1 cellular context compared by ENCODE assay signal in genomic region chr2:227313310-227313709, GRCh38.
A peak's percentile ranks its signal among the peaks of the same experiment; 100 is the strongest.
TF ChIP-seq lines count a peak whose summit lies in the region.

No MANE protein-coding gene starts in this region.

TF ChIP-seq in HepG2, 621 proteins besides CTCF, POLR2A, EP300 and RAD21:
- TF ChIP-seq CREM (IDR thresholded peaks at IDR 0.05) (peak; percentile 21; the same call in 1 of the 2 replicates), CREM (CRISPR knock-in tag; IDR thresholded peaks at IDR 0.05) (no peak), TCF7L2 (IDR thresholded peaks at IDR 0.05; ENCODE audit: low read depth, low read length) (peak; percentile 68; the same call in 1 of the 2 replicates), TCF7 (IDR thresholded peaks at IDR 0.05; ENCODE audit: low read depth) (peak; percentile 68), TFDP2 (CRISPR knock-in tag; IDR thresholded peaks at IDR 0.05) (no peak), SOX13 (IDR thresholded peaks at IDR 0.05) (no peak), SOX13 (CRISPR knock-in tag; conservative IDR thresholded peaks at IDR 0.05 in 1 of 2, IDR thresholded peaks at IDR 0.05 in 1 of 2) (peak in 1 of 2 experiments; percentile 76; a peak in 2 of 4 replicates), NCOR1 (IDR thresholded peaks at IDR 0.05; ENCODE audit: borderline replicate concordance, low read length) (peak; percentile 38; the same call in 1 of the 2 replicates), ATAD3A (CRISPR knock-in tag; IDR thresholded peaks at IDR 0.05) (no peak), LCORL (IDR thresholded peaks at IDR 0.05) (no peak), LCORL (CRISPR knock-in tag; IDR thresholded peaks at IDR 0.05) (peak; percentile 25; the same call in 1 of the 2 replicates), SOX5 (CRISPR knock-in tag; IDR thresholded peaks at IDR 0.05; ENCODE audit: borderline replicate concordance) (peak; percentile 21; the same call in 1 of the 2 replicates), RBM22 (optimal IDR thresholded peaks at IDR 0.05; ENCODE audit: low read length) (no peak), MAX (IDR thresholded peaks at IDR 0.05) (peak; percentile 23; the same call in 1 of the 2 replicates)
- TF ChIP-seq, protein P1, sequence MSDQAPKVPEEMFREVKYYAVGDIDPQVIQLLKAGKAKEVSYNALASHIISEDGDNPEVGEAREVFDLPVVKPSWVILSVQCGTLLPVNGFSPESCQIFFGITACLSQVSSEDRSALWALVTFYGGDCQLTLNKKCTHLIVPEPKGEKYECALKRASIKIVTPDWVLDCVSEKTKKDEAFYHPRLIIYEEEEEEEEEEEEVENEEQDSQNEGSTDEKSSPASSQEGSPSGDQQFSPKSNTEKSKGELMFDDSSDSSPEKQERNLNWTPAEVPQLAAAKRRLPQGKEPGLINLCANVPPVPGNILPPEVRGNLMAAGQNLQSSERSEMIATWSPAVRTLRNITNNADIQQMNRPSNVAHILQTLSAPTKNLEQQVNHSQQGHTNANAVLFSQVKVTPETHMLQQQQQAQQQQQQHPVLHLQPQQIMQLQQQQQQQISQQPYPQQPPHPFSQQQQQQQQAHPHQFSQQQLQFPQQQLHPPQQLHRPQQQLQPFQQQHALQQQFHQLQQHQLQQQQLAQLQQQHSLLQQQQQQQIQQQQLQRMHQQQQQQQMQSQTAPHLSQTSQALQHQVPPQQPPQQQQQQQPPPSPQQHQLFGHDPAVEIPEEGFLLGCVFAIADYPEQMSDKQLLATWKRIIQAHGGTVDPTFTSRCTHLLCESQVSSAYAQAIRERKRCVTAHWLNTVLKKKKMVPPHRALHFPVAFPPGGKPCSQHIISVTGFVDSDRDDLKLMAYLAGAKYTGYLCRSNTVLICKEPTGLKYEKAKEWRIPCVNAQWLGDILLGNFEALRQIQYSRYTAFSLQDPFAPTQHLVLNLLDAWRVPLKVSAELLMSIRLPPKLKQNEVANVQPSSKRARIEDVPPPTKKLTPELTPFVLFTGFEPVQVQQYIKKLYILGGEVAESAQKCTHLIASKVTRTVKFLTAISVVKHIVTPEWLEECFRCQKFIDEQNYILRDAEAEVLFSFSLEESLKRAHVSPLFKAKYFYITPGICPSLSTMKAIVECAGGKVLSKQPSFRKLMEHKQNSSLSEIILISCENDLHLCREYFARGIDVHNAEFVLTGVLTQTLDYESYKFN (CRISPR knock-in tag; conservative IDR thresholded peaks at IDR 0.05): peak; percentile 12; the same call in 1 of the 2 replicates
- TF ChIP-seq, protein P2, sequence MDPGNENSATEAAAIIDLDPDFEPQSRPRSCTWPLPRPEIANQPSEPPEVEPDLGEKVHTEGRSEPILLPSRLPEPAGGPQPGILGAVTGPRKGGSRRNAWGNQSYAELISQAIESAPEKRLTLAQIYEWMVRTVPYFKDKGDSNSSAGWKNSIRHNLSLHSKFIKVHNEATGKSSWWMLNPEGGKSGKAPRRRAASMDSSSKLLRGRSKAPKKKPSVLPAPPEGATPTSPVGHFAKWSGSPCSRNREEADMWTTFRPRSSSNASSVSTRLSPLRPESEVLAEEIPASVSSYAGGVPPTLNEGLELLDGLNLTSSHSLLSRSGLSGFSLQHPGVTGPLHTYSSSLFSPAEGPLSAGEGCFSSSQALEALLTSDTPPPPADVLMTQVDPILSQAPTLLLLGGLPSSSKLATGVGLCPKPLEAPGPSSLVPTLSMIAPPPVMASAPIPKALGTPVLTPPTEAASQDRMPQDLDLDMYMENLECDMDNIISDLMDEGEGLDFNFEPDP (CRISPR knock-in tag; conservative IDR thresholded peaks at IDR 0.05): 0 out of 2 replicates have a peak, but pooled peaks have one; percentile 84
TF ChIP-seq in HepG2: peak in this region for 10.
